Comparison of ENCODE assay signal across 12 cellular contexts in the genomic region with DNA sequence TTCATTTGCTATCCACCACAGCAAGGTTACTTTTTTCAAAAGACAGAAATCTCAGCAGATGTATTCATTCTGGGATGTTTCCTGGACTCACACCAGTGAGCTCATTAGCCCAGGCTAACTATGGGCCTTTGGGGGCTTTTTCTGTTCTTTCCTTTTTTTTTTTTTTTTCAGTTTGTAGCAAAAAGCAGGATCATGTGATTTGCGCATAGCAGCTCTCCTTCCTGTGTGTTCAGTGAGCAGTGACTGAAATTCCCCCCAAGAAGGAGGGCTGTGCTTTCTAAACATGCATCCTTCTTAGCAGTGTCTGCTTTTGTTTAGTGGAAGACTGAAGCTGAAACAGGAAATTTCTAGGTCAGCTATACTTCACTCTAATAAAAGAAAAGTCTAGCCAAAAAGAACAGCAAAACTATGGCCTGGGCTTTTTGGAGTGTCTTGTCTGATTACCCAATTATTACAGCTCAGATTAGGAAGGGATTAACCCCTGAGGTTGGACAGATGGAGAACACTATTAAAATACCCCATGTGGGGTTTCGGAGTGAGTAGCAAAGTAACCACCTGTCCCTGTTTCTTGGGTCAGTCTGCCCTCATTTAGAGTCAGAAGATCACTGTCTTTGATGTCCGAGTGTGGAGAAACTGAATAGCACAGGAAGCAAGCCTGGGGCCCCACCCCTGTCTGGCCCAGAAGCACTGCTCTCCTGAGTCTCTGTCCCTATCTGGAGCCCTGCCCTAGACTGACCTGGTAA. TPM values are rescaled to one million over a fixed set of nuclear protein-coding genes. Genes with fewer than 3 reads are reported as not detected.
DNase-seq lines count a peak whose midpoint lies in the region; ATAC-seq and TF ChIP-seq lines count a peak whose summit lies in the region.
"Had no signal": no experiment of that assay in that cellular context is flagged by ENCODE, and none has a peak within 500 bp of the region (broad histone marks: within the 10 kb centered on the region; RNA-seq: fewer than 3 reads in every experiment).

No MANE protein-coding gene starts in this region.

- H2BK120ac ChIP-seq in mesenchymal stem cell (ENCODE audit: low read depth, low read length): no peak overlapping the region

- no peak overlapping the region for H3K14ac ChIP-seq in mesenchymal stem cell (ENCODE audit: low read length in 2 of 2)

- TF ChIP-seq EP300 in esophagus muscularis mucosa (IDR thresholded peaks at IDR 0.05): no peak

- H2BK15ac ChIP-seq in mesenchymal stem cell (ENCODE audit: low read depth, poor library complexity, severe bottlenecking): no peak overlapping the region

- no peak overlapping the region for H4K8ac ChIP-seq in mesenchymal stem cell (ENCODE audit: low read length)

- TF ChIP-seq POLR2A in GM18505 (IDR thresholded peaks at IDR 0.05; ENCODE audit: borderline replicate concordance, extremely low read depth, insufficient read depth, insufficient read length) (peak; percentile 39), esophagus muscularis mucosa (IDR thresholded peaks at IDR 0.05; ENCODE audit: low read depth) (no peak), spleen (IDR thresholded peaks at IDR 0.05) (no peak)

- H3K79me1 ChIP-seq in mesenchymal stem cell (replicated peaks; ENCODE audit: low read length, poor library complexity, severe bottlenecking): no peaks in the 10 kb centered on the region

- H3K4ac ChIP-seq in mesenchymal stem cell (ENCODE audit: low read depth in 1 of 2, low read length in 2 of 2): no peak overlapping the region

- H3K23ac ChIP-seq in mesenchymal stem cell (ENCODE audit: low read length in 2 of 2): no peak overlapping the region

- H3K4me1 ChIP-seq in esophagus muscularis mucosa (no peaks in the 10 kb centered on the region), mesenchymal stem cell (ENCODE audit: control insufficient read depth, insufficient read depth, low read depth, low read length) (no peaks in the 10 kb centered on the region), left lung (no peaks in the 10 kb centered on the region), spleen (no peaks in the 10 kb centered on the region)
- H3K4me1 ChIP-seq: ascending aorta had no signal

- H3K4me2 ChIP-seq in mesenchymal stem cell (ENCODE audit: low read length, poor library complexity, severe bottlenecking): no peak overlapping the region

- H3K27me3 ChIP-seq in esophagus muscularis mucosa: peaks cover 0 to 38% (median 0%) of the 10 kb centered on the region in 4 donors
- peaks cover 61 to 62% of the 10 kb centered on the region in 2 experiments for H3K27me3 ChIP-seq in mesenchymal stem cell (ENCODE audit: control insufficient read depth in 1 of 2, insufficient read depth in 1 of 2, low read length in 2 of 2)
- peaks cover 0 to 49% of the 10 kb centered on the region in 2 donors for H3K27me3 ChIP-seq in left lung
- peaks cover 0 to 69% (median 3%) of the 10 kb centered on the region in 7 donors for H3K27me3 ChIP-seq in spleen (replicated peaks in 1 of 7)
- H3K27me3 ChIP-seq: ascending aorta had no signal

- intact Hi-C loops in esophagus muscularis mucosa (cut with DNase I): no loop called here
- intact Hi-C loops in left lung (cut with DNase I): no loop called here
- intact Hi-C loops in spleen (cut with DNase I; ENCODE audit: low total_unique reads): no loop called here

- H2BK5ac ChIP-seq in mesenchymal stem cell (ENCODE audit: low read depth, low read length, poor library complexity, severe bottlenecking): no peak overlapping the region

- peak; percentile 62 for ATAC-seq in GM18505 (IDR thresholded peaks at IDR 0.05; ENCODE audit: unreplicated experiment)
- peak; percentile 73 for ATAC-seq in GM21528 (IDR thresholded peaks at IDR 0.05; ENCODE audit: low FRiP score, unreplicated experiment)
- ATAC-seq in HG03196 (IDR thresholded peaks at IDR 0.05; ENCODE audit: unreplicated experiment): peak; percentile 58
- no peak for ATAC-seq in left lung
- ATAC-seq: mucosa of descending colon had no signal

- H3K27ac ChIP-seq in esophagus muscularis mucosa (replicated peaks in 1 of 4): no peak overlapping the region
- no peak overlapping the region for H3K27ac ChIP-seq in mesenchymal stem cell (ENCODE audit: low read length, poor library complexity, severe bottlenecking)
- no peak overlapping the region for H3K27ac ChIP-seq in left lung
- H3K27ac ChIP-seq in spleen: no peak overlapping the region
- H3K27ac ChIP-seq: ascending aorta had no signal

- peaks cover 0 to 5% (median 0%) of the 10 kb centered on the region in 4 donors for H3K9me3 ChIP-seq in esophagus muscularis mucosa
- peaks cover 34% of the 10 kb centered on the region for H3K9me3 ChIP-seq in mesenchymal stem cell (ENCODE audit: control insufficient read depth, low read length)
- no peaks in the 10 kb centered on the region for H3K9me3 ChIP-seq in left lung
- H3K9me3 ChIP-seq in spleen: peaks cover 0 to 26% (median 0%) of the 10 kb centered on the region in 8 donors
- H3K9me3 ChIP-seq: mucosa of descending colon had no signal

- no peak overlapping the region for H2AK5ac ChIP-seq in mesenchymal stem cell (ENCODE audit: low read length, severe bottlenecking)

- no peak for TF ChIP-seq CTCF in esophagus muscularis mucosa (IDR thresholded peaks at IDR 0.05)
- no peak for TF ChIP-seq CTCF in left lung (IDR thresholded peaks at IDR 0.05)
- TF ChIP-seq CTCF in spleen (IDR thresholded peaks at IDR 0.05 in 8 of 11, conservative IDR thresholded peaks at IDR 0.05 in 3 of 11): no peak

- DNase-seq in esophagus muscularis mucosa (ENCODE audit: extremely low spot score) (peak; percentile 45), mesenchymal stem cell (no peak), left lung (no peak), ACHN (no peak), spleen (no peak)
- DNase-seq: DMS53; mucosa of descending colon; stimulated activated CD4-positive, alpha-beta T cell treated with anti-CD3 and anti-CD28 coated beads, Interleukin-2, amount 100 ng/mL, for 48 hours had no signal

- H3K4me3 ChIP-seq in esophagus muscularis mucosa (no peak overlapping the region), mesenchymal stem cell (ENCODE audit: insufficient read depth in 1 of 2, low read depth in 1 of 2, low read length in 2 of 2) (no peak overlapping the region), left lung (no peak overlapping the region), spleen (no peak overlapping the region)
- H3K4me3 ChIP-seq: ascending aorta, mucosa of descending colon had no signal

- H2AFZ ChIP-seq in mesenchymal stem cell (ENCODE audit: low read depth, low read length): no peak overlapping the region

- in situ Hi-C loops in ACHN (cut with HindIII; ENCODE audit: low pct_ligation_motif_present, low pct_unique_long_range_greater_than_20kb, low sequenced_read_pairs): no loop called here

- H3K18ac ChIP-seq in mesenchymal stem cell (ENCODE audit: low read depth in 1 of 2, low read length in 2 of 2): no peak overlapping the region

- H3K9ac ChIP-seq in mesenchymal stem cell (ENCODE audit: low read length): no peak overlapping the region

- H3K36me3 ChIP-seq in esophagus muscularis mucosa (no peaks in the 10 kb centered on the region), mesenchymal stem cell (ENCODE audit: control insufficient read depth in 1 of 2, insufficient read depth in 2 of 2, low read depth in 1 of 2, low read length in 2 of 2) (no peaks in the 10 kb centered on the region), left lung (no peaks in the 10 kb centered on the region), spleen (no peaks in the 10 kb centered on the region)
- H3K36me3 ChIP-seq: ascending aorta had no signal

- no peak overlapping the region for H4K91ac ChIP-seq in mesenchymal stem cell (ENCODE audit: low read length)

- no peak overlapping the region for H2BK12ac ChIP-seq in mesenchymal stem cell (ENCODE audit: low read length in 2 of 2)

- 43% methylated on average over 3 of the region's 3 CpGs for WGBS in esophagus muscularis mucosa
- WGBS in mesenchymal stem cell: 52% methylated on average over 3 of the region's 3 CpGs
- WGBS in spleen, 5 donors: 36 to 48% (median 37%) methylated on average over 3 of the region's 3 CpGs

RNA-seq across cellular contexts. Expression of a gene that starts 8.9 kb away (rescaled TPM):
- total RNA-seq in esophagus muscularis mucosa: under 1 TPM in 2 of 4 donors, not detected in 2; under 0.01 to 0.17 TPM
- polyA plus RNA-seq in mesenchymal stem cell (2013, experiment 1 of 2): not detected
- not detected for polyA plus RNA-seq in mesenchymal stem cell (2013, experiment 2 of 2)
- total RNA-seq in left lung: under 1 TPM in 1 of 2 donors, not detected in 1; 0.13 TPM
- not detected for total RNA-seq in spleen
- polyA plus RNA-seq in spleen: not detected
- total RNA-seq: ascending aorta had no signal
